ENCODE assay signal across 24 cellular contexts in genomic region chr6:162674452-162674851, GRCh38. TPM values are rescaled to one million over a fixed set of nuclear protein-coding genes. Genes with fewer than 3 reads are reported as not detected.
A peak's percentile ranks its signal among the peaks of the same experiment; 100 is the strongest.
DNase-seq lines count a peak whose midpoint lies in the region; ATAC-seq, FAIRE-seq and TF ChIP-seq lines count a peak whose summit lies in the region.
"Had no signal": no experiment of that assay in that cellular context is flagged by ENCODE, and none has a peak within 500 bp of the region (broad histone marks: within the 10 kb centered on the region; RNA-seq: fewer than 3 reads in every experiment).

No MANE protein-coding gene starts in this region.

- DNase-seq in HepG2 (ENCODE audit: low spot score) (no peak), right lobe of liver (no peak), mucosa of descending colon (no peak), NCI-H146 treated with DMSO at 0.1 percent for 48 hours (lab: John Stamatoyannopoulos, UW; ENCODE audit: unreplicated experiment) (no peak), GF-D8 (lab: John Stamatoyannopoulos, UW) (no peak)
- DNase-seq: 8988T; ACHN; BE2C; C1 segment of cervical spinal cord; Caco-2; Calu3; CD4-positive, alpha-beta memory T cell; CD4-positive, CD25-positive, alpha-beta regulatory T cell; DMS79 treated with DMSO at 0.1 percent for 48 hours had no signal

- H3K4me3 ChIP-seq in HepG2 (replicated peaks in 1 of 3; ENCODE audit: insufficient read depth in 1 of 3, low read depth in 2 of 3, low read length in 3 of 3), result no peak overlapping the region
- H3K4me3 ChIP-seq in right lobe of liver, result no peak overlapping the region
- no peak overlapping the region for H3K4me3 ChIP-seq in mucosa of descending colon
- H3K4me3 ChIP-seq: BLaER1, GM12878 had no signal

- in situ Hi-C loops in HepG2 (cut with HindIII; ENCODE audit: extremely low pct_ligation_motif_present, low pct_unique_long_range_greater_than_20kb), result no loop called here

- 4% methylated on average over 3 of the region's 3 CpGs for WGBS in HepG2 (ENCODE audit: low lambda C conversion rate)
- 37% methylated on average over 3 of the region's 3 CpGs for WGBS in right lobe of liver (ENCODE audit: insufficient coverage, low coverage, low lambda C conversion rate, missing lambda C conversion rate)

- POLR2A ChIA-PET in HepG2 (lab: Yijun Ruan, JAX), result no interaction called here

- H3K9me3 ChIP-seq in HepG2 (ENCODE audit: low read length), result peaks cover 10% of the 10 kb centered on the region; the same call in 1 of the 2 replicates
- H3K9me3 ChIP-seq in right lobe of liver, result no peaks in the 10 kb centered on the region
- H3K9me3 ChIP-seq in mucosa of descending colon, result no peaks in the 10 kb centered on the region
- H3K9me3 ChIP-seq: BE2C, BLaER1, Caco-2 had no signal

- H3K27ac ChIP-seq in HepG2 (ENCODE audit: extremely low read length, insufficient read depth, low read length), result no peak overlapping the region
- H3K27ac ChIP-seq in right lobe of liver, result no peak overlapping the region
- H3K27ac ChIP-seq: BLaER1 had no signal

- H3K36me3 ChIP-seq in HepG2 (replicated peaks in 1 of 2; ENCODE audit: control insufficient read depth in 1 of 2, insufficient read depth in 2 of 2, low read length in 2 of 2), result no peaks in the 10 kb centered on the region
- no peaks in the 10 kb centered on the region for H3K36me3 ChIP-seq in right lobe of liver
- H3K36me3 ChIP-seq in mucosa of descending colon (ENCODE audit: low read depth), result no peaks in the 10 kb centered on the region
- H3K36me3 ChIP-seq: BE2C, BLaER1 had no signal

- no peak overlapping the region for H2AFZ ChIP-seq in HepG2 (ENCODE audit: low read length)

- no peak for FAIRE-seq in HepG2 (lab: Jason Lieb, UNC)
- FAIRE-seq: A204.1, D721Med, G401.6, GM12878, GM12892, GM18507 had no signal

- H3K9ac ChIP-seq in HepG2 (ENCODE audit: insufficient read depth, low read depth, low read length), result no peak overlapping the region
- H3K9ac ChIP-seq: BLaER1 had no signal

- CTCF ChIA-PET in HepG2 (lab: Yijun Ruan, JAX; ENCODE audit: low intra/inter-chr PET ratio, low total read pairs), result no interaction called here

- TF ChIP-seq EP300 in HepG2 (IDR thresholded peaks at IDR 0.05; ENCODE audit: low read depth in 2 of 2, low read length in 2 of 2) (no peak), HepG2 (CRISPR knock-in tag; IDR thresholded peaks at IDR 0.05; ENCODE audit: borderline replicate concordance) (no peak)

- H3K4me1 ChIP-seq in HepG2 (ENCODE audit: insufficient read depth, low read length) (no peaks in the 10 kb centered on the region), right lobe of liver (peaks cover 0 to 9% (median 0%) of the 10 kb centered on the region in 4 donors), mucosa of descending colon (ENCODE audit: low read depth) (no peaks in the 10 kb centered on the region)
- H3K4me1 ChIP-seq: BE2C, BLaER1, Caco-2 had no signal

- no peaks in the 10 kb centered on the region for H4K20me1 ChIP-seq in HepG2 (ENCODE audit: insufficient read depth, low read length)
- H4K20me1 ChIP-seq: BLaER1 had no signal

- TF ChIP-seq POLR2A in HepG2 (IDR thresholded peaks at IDR 0.05; ENCODE audit: insufficient read depth in 1 of 2, low read depth in 2 of 2, low read length in 2 of 2), result no peak
- no peak for TF ChIP-seq POLR2A in right lobe of liver (IDR thresholded peaks at IDR 0.05)

- H3K27me3 ChIP-seq in HepG2 (ENCODE audit: control insufficient read depth in 1 of 2, insufficient read depth in 2 of 2, low read length in 2 of 2) (no peaks in the 10 kb centered on the region), right lobe of liver (no peaks in the 10 kb centered on the region)
- H3K27me3 ChIP-seq: BE2C, BLaER1 had no signal

- no TSS peak for BruUV-seq in HepG2 (replicated peaks; lab: Mats Ljungman, UMichigan)

- H3K4me2 ChIP-seq in HepG2 (ENCODE audit: low read depth, low read length), result no peak overlapping the region
- H3K4me2 ChIP-seq: BLaER1 had no signal

- ATAC-seq in HepG2 (no peak), right lobe of liver (peak; percentile 44 to 84 (median 82)), mucosa of descending colon (no peak)
- ATAC-seq: GM12878 had no signal

- H3K79me2 ChIP-seq in HepG2 (ENCODE audit: insufficient read depth, low read length), result no peaks in the 10 kb centered on the region

- no peak for TF ChIP-seq RAD21 in HepG2 (CRISPR knock-in tag; IDR thresholded peaks at IDR 0.05)

- intact Hi-C loops in HepG2 (cut with micrococcal nuclease; ENCODE audit: unreplicated experiment) (no loop called here), right lobe of liver (cut with DNase I) (no loop called here), mucosa of descending colon (cut with DNase I, micrococcal nuclease) (no loop called here)

- TF ChIP-seq CTCF in HepG2 (CRISPR knock-in tag; IDR thresholded peaks at IDR 0.05) (no peak), right lobe of liver (IDR thresholded peaks at IDR 0.05) (no peak), mucosa of descending colon (IDR thresholded peaks at IDR 0.05) (no peak)

TF ChIP-seq in HepG2, 621 proteins besides CTCF, POLR2A, EP300 and RAD21:
- TF ChIP-seq MED8 (CRISPR knock-in tag; IDR thresholded peaks at IDR 0.05; ENCODE audit: insufficient replicate concordance) (no peak), CEBPB (IDR thresholded peaks at IDR 0.05; ENCODE audit: borderline replicate concordance, low read depth, low read length) (peak; percentile 12; the same call in 1 of the 2 replicates)

RNA-seq across cellular contexts. Expression of gene PRKN, which starts 53.1 kb away (rescaled TPM):
- 0.18 and 0.31 TPM in 2 replicates for total RNA-seq in HepG2 (2016; rRNA removed; fragmentation: Illumina TruSeq; extraction: Trizol)
- 0.09 TPM in 1 of 2 replicates, not detected in the other for total RNA-seq in HepG2 (2016; cell fraction: cytosol; rRNA removed; fragmentation: Illumina TruSeq; extraction: Trizol; ENCODE audit: low read depth)
- 0.19 TPM in 1 of 2 replicates, not detected in the other for total RNA-seq in HepG2 (2016; cell fraction: insoluble cytoplasmic fraction; rRNA removed; fragmentation: Illumina TruSeq; extraction: Trizol)
- 0.07 and 0.28 TPM in 2 replicates for total RNA-seq in HepG2 (2016; cell fraction: membrane; rRNA removed; fragmentation: Illumina TruSeq; extraction: Trizol)
- 2.4 and 4.3 TPM in 2 replicates for total RNA-seq in HepG2 (2016; cell fraction: nucleus; rRNA removed; fragmentation: Illumina TruSeq; extraction: Trizol)
- 0.44 and 0.50 TPM in 2 replicates for polyA plus RNA-seq in HepG2 (2011; rRNA removed)
- 0.39 and 0.62 TPM in 2 replicates for polyA plus RNA-seq in HepG2 (2011; cell fraction: cytosol; rRNA removed)
- polyA plus RNA-seq in HepG2 (2011; cell fraction: nucleus; rRNA removed), result 0.50 and 0.80 TPM in 2 replicates
- 1.2 and 1.3 TPM in 2 replicates for polyA plus RNA-seq in HepG2 (2012)
- polyA plus RNA-seq in HepG2 (2016; cell fraction: cytosol; fragmentation: Illumina TruSeq; extraction: Trizol; ENCODE audit: low read depth), result 0.15 TPM in 1 of 2 replicates, not detected in the other
- polyA plus RNA-seq in HepG2 (2016; cell fraction: insoluble cytoplasmic fraction; fragmentation: Illumina TruSeq; extraction: Trizol; ENCODE audit: low read depth), result not detected in 2 replicates
- 0.17 and 0.49 TPM in 2 replicates for polyA plus RNA-seq in HepG2 (2016; cell fraction: membrane; fragmentation: Illumina TruSeq; extraction: Trizol; ENCODE audit: low read depth)
- polyA plus RNA-seq in HepG2 (2016; cell fraction: nucleus; fragmentation: Illumina TruSeq; extraction: Trizol; ENCODE audit: insufficient read depth, low read depth), result not detected in 2 replicates
- polyA minus RNA-seq in HepG2 (2011; rRNA and poly(A)+ RNA removed; ENCODE audit: low replicate concordance), result 1.9 TPM in 1 of 2 replicates, not detected in the other
- 0.59 TPM in 1 of 2 replicates, not detected in the other for polyA minus RNA-seq in HepG2 (2011; cell fraction: cytosol; rRNA and poly(A)+ RNA removed)
- polyA minus RNA-seq in HepG2 (2011; cell fraction: nucleus; rRNA and poly(A)+ RNA removed), result 12.2 and 16.7 TPM in 2 replicates
- 1 to 10 TPM; 1.1 to 3.7 (median 2.2) TPM for total RNA-seq in right lobe of liver
- total RNA-seq in mucosa of descending colon, result 10 to 100 TPM in 1 of 3 donors, 1 to 10 TPM in 2; 5.2 to 10.2 (median 8.1) TPM
- polyA plus RNA-seq: AG04450 had no signal

RNA-seq across cellular contexts. Expression of gene PACRG, which starts 53.3 kb away (rescaled TPM):
- 0.13 TPM in 1 of 2 replicates, not detected in the other for total RNA-seq in HepG2 (2016; rRNA removed; fragmentation: Illumina TruSeq; extraction: Trizol)
- total RNA-seq in HepG2 (2016; cell fraction: cytosol; rRNA removed; fragmentation: Illumina TruSeq; extraction: Trizol; ENCODE audit: low read depth), result not detected in 2 replicates
- 0.19 TPM in 1 of 2 replicates, not detected in the other for total RNA-seq in HepG2 (2016; cell fraction: insoluble cytoplasmic fraction; rRNA removed; fragmentation: Illumina TruSeq; extraction: Trizol)
- total RNA-seq in HepG2 (2016; cell fraction: membrane; rRNA removed; fragmentation: Illumina TruSeq; extraction: Trizol), result not detected in 2 replicates
- total RNA-seq in HepG2 (2016; cell fraction: nucleus; rRNA removed; fragmentation: Illumina TruSeq; extraction: Trizol), result not detected in 2 replicates
- polyA plus RNA-seq in HepG2 (2011; rRNA removed), result not detected in 2 replicates
- not detected in 2 replicates for polyA plus RNA-seq in HepG2 (2011; cell fraction: cytosol; rRNA removed)
- not detected in 2 replicates for polyA plus RNA-seq in HepG2 (2011; cell fraction: nucleus; rRNA removed)
- polyA plus RNA-seq in HepG2 (2012), result 0.43 TPM in 1 of 2 replicates, not detected in the other
- polyA plus RNA-seq in HepG2 (2016; cell fraction: cytosol; fragmentation: Illumina TruSeq; extraction: Trizol; ENCODE audit: low read depth), result 0.14 TPM in 1 of 2 replicates, not detected in the other
- not detected in 2 replicates for polyA plus RNA-seq in HepG2 (2016; cell fraction: insoluble cytoplasmic fraction; fragmentation: Illumina TruSeq; extraction: Trizol; ENCODE audit: low read depth)
- not detected in 2 replicates for polyA plus RNA-seq in HepG2 (2016; cell fraction: membrane; fragmentation: Illumina TruSeq; extraction: Trizol; ENCODE audit: low read depth)
- polyA plus RNA-seq in HepG2 (2016; cell fraction: nucleus; fragmentation: Illumina TruSeq; extraction: Trizol; ENCODE audit: insufficient read depth, low read depth), result not detected in 2 replicates
- 0.12 TPM in 1 of 2 replicates, not detected in the other for polyA minus RNA-seq in HepG2 (2011; rRNA and poly(A)+ RNA removed; ENCODE audit: low replicate concordance)
- polyA minus RNA-seq in HepG2 (2011; cell fraction: cytosol; rRNA and poly(A)+ RNA removed), result not detected in 2 replicates
- not detected in 2 replicates for polyA minus RNA-seq in HepG2 (2011; cell fraction: nucleus; rRNA and poly(A)+ RNA removed)
- 1 to 10 TPM in 4 of 6 experiments, under 1 TPM in 2; 0.25 to 5.3 (median 2.7) TPM for total RNA-seq in right lobe of liver
- total RNA-seq in mucosa of descending colon, result 1 to 10 TPM; 1.1 to 1.5 (median 1.3) TPM
- total RNA-seq: A673, Caco-2, GM12878 had no signal
- polyA plus RNA-seq: AG04450, CD14-positive monocyte, GM12878 had no signal

Comparison
In these comparisons a context has a peak if more than half of its experiments do, and no peak if none do; other contexts are left out.
1. ATAC-seq: peak in right lobe of liver (4 of 4); none in HepG2 (single experiment) and mucosa of descending colon (single experiment).